ENCODE assay signal across 8 cellular contexts in the genomic region with DNA sequence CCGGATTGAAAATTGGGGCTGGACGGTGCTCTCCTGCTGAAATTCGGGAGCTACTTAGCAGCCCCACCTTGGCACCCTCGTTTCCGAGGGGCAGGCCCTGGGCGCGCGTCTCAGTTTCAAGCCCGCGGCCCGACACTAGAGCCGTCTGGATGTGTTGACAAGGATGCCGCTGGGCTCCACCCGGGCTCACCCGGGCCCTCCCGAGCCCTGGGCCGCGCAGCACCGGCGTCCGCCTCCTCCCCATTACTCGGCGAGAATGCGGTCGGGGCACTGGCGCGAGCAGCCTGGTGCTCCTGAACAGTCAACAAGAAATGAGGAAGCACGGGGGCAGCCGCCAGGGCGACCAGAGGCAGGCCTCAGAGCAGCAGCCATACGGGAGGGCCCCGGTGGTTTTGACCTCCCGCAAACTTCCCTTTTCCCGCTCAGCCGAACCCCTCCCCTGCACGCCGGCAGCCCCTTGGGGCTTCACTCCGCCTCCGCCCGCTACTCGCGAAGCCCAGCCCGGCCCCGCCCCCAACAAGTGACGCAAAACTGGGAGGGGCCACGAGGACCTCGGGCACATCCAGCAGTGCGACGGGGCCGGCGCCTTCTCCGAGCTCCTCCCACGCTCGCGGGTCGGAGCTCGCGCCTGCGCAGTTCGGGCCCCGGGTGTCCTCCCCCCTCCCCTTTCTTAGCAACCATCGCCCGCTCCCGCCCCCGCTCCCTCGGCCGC. TPM values are rescaled to one million over a fixed set of nuclear protein-coding genes. Genes with fewer than 3 reads are reported as not detected.
DNase-seq lines count a peak whose midpoint lies in the region; ATAC-seq and TF ChIP-seq lines count a peak whose summit lies in the region.

No MANE protein-coding gene starts in this region.

- TF ChIP-seq CTCF in coronary artery (IDR thresholded peaks at IDR 0.05): no peak

- peak; percentile 60 for ATAC-seq in HG03457 (IDR thresholded peaks at IDR 0.05; ENCODE audit: unreplicated experiment)
- peak; percentile 97 for ATAC-seq in left lobe of liver

- H3K4me2 ChIP-seq in BLaER1 treated with 17β-estradiol and CSF1 and Interleukin-3, amounts not matched to agents 10 nM and 100 nM: peak overlapping the region; percentile 65 to 97 (median 87)

- peak overlapping the region; percentile 76 to 93 (median 87) for H3K9ac ChIP-seq in BLaER1 treated with 17β-estradiol and CSF1 and Interleukin-3, amounts not matched to agents 10 nM and 100 nM

- peaks cover 53 to 76% (median 63%) of the 10 kb centered on the region in 10 experiments for H3K4me1 ChIP-seq in BLaER1 treated with 17β-estradiol and CSF1 and Interleukin-3, amounts not matched to agents 10 nM and 100 nM

- H3K4me3 Mint-ChIP-seq in activated CD4-positive, alpha-beta T cell treated with anti-CD3 and anti-CD28 coated beads, Interleukin-2, amount 10 ng/mL, durations not matched to agents 24 days and 14 days: peak overlapping the region; percentile 65

- H4K20me1 ChIP-seq in BLaER1 treated with 17β-estradiol and CSF1 and Interleukin-3, amounts not matched to agents 10 nM and 100 nM: peaks cover 0 to 41% (median 19%) of the 10 kb centered on the region in 11 experiments; a peak in 14 of 22 replicates

- peaks cover 52% of the 10 kb centered on the region for H3K36me3 Mint-ChIP-seq in activated CD4-positive, alpha-beta T cell treated with anti-CD3 and anti-CD28 coated beads, Interleukin-2, amount 10 ng/mL, durations not matched to agents 24 days and 14 days (ENCODE audit: low read depth)

- intact Hi-C loops in activated CD4-positive, alpha-beta T cell treated with anti-CD3 and anti-CD28 coated beads, Interleukin-2, amount 10 ng/mL, durations not matched to agents 24 days and 14 days (cut with micrococcal nuclease): loop anchor here (1.0 to 5.0 kb wide), 7 partner anchors 12 to 414 kb away; a partner anchor contains a TSS

- peaks cover 24 to 40% (median 30%) of the 10 kb centered on the region in 11 experiments for H3K9me3 ChIP-seq in BLaER1 treated with 17β-estradiol and CSF1 and Interleukin-3, amounts not matched to agents 10 nM and 100 nM (replicated peaks in 1 of 11)

- peaks cover 24 to 46% (median 29%) of the 10 kb centered on the region in 11 experiments for H3K36me3 ChIP-seq in BLaER1 treated with 17β-estradiol and CSF1 and Interleukin-3, amounts not matched to agents 10 nM and 100 nM

- peak overlapping the region; percentile 80 to 99 (median 95) for H3K27ac ChIP-seq in BLaER1 treated with 17β-estradiol and CSF1 and Interleukin-3, amounts not matched to agents 10 nM and 100 nM
- peak overlapping the region; percentile 94 to 97 for H3K27ac ChIP-seq in coronary artery

- H3K4me3 ChIP-seq in BLaER1 treated with 17β-estradiol and CSF1 and Interleukin-3, amounts not matched to agents 10 nM and 100 nM: peak overlapping the region; percentile 6 to 73 (median 54); a peak in 18 of 20 replicates
- peak overlapping the region; percentile 82 for H3K4me3 ChIP-seq in coronary artery

- peak overlapping the region; percentile 94 for H3K27ac Mint-ChIP-seq in activated CD4-positive, alpha-beta T cell treated with anti-CD3 and anti-CD28 coated beads, Interleukin-2, amount 10 ng/mL, durations not matched to agents 24 days and 14 days

- peaks cover 55% of the 10 kb centered on the region for H3K4me1 Mint-ChIP-seq in activated CD4-positive, alpha-beta T cell treated with anti-CD3 and anti-CD28 coated beads, Interleukin-2, amount 10 ng/mL, durations not matched to agents 24 days and 14 days

- H3K27me3 ChIP-seq in BLaER1 treated with 17β-estradiol and CSF1 and Interleukin-3, amounts not matched to agents 10 nM and 100 nM: no peaks in the 10 kb centered on the region

- H3K9me3 Mint-ChIP-seq in activated CD4-positive, alpha-beta T cell treated with anti-CD3 and anti-CD28 coated beads, Interleukin-2, amount 10 ng/mL, durations not matched to agents 24 days and 14 days: peaks cover 16% of the 10 kb centered on the region

- H3K27me3 Mint-ChIP-seq in activated CD4-positive, alpha-beta T cell treated with anti-CD3 and anti-CD28 coated beads, Interleukin-2, amount 10 ng/mL, durations not matched to agents 24 days and 14 days: no peaks in the 10 kb centered on the region

- DNase-seq in GM19240 (ENCODE audit: insufficient read length, low spot score) (peak; percentile 80), NCI-H524 treated with DMSO at 0.1 percent for 48 hours (lab: John Stamatoyannopoulos, UW) (peak; percentile 92), coronary artery (ENCODE audit: low spot score) (peak; percentile 99), left lobe of liver (ENCODE audit: low spot score) (peak; percentile 99)
- peak; percentile 100 for DNase-seq in activated CD4-positive, alpha-beta T cell treated with anti-CD3 and anti-CD28 coated beads, Interleukin-2, amount 10 ng/mL, durations not matched to agents 24 days and 14 days
- peak; percentile 99 to 100 for DNase-seq in stimulated activated CD4-positive, alpha-beta T cell treated with anti-CD3 and anti-CD28 coated beads, Interleukin-2, amount 100 ng/mL, for 24 hours

RNA-seq across cellular contexts. Expression of a gene that starts 0.4 kb away (rescaled TPM):
- 71.4 and 73.1 TPM in 2 replicates for total RNA-seq in activated CD4-positive, alpha-beta T cell treated with anti-CD3 and anti-CD28 coated beads, Interleukin-2, amount 10 ng/mL, durations not matched to agents 24 days and 14 days
- total RNA-seq in left lobe of liver: 20.1 TPM

Comparison
In these comparisons a context has a peak if more than half of its experiments do, and no peak if none do; other contexts are left out.
1. Peak in every context shown above with its lines: DNase-seq, ATAC-seq, H3K4me3 ChIP-seq and H3K27ac ChIP-seq.